Comparison of ENCODE assay signal across 9 cellular contexts in the genomic region with DNA sequence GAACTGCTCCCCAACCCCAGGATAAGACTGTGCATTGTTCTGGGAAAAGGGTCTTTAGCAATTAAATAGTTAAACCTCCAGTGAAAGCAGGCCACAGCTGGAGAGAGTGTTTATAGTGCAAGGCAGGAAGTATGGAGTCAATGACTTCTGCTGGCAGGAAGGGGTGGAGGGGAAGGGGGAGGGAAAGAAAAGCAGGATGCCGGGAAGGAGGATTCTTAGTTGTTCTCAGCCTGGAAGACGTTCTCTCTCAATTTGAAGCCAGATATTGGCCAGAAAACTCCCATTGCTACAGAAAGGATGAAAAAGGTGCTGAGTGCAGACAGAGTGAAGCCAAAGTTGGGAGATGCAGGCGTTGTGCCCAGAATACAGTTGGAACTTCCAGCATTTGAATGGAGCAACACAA. TPM values are rescaled to one million over a fixed set of nuclear protein-coding genes. Genes with fewer than 3 reads are reported as not detected.
DNase-seq lines count a peak whose midpoint lies in the region; ATAC-seq and TF ChIP-seq lines count a peak whose summit lies in the region.
"Had no signal": no experiment of that assay in that cellular context is flagged by ENCODE, and none has a peak within 500 bp of the region (broad histone marks: within the 10 kb centered on the region; RNA-seq: fewer than 3 reads in every experiment).

No MANE protein-coding gene starts in this region.

- H3K9me3 ChIP-seq in breast epithelium (no peaks in the 10 kb centered on the region), body of pancreas (no peaks in the 10 kb centered on the region), suprapubic skin (no peaks in the 10 kb centered on the region)

- H3K4me1 ChIP-seq in breast epithelium, result no peaks in the 10 kb centered on the region
- no peaks in the 10 kb centered on the region for H3K4me1 ChIP-seq in body of pancreas
- H3K4me1 ChIP-seq in suprapubic skin, result peaks cover 15% of the 10 kb centered on the region

- H3K27ac Mint-ChIP-seq in MCF 10A (ENCODE audit: low read depth, unreplicated experiment), result no peak overlapping the region
- H3K27ac Mint-ChIP-seq: CD4-positive, CD25-positive, alpha-beta regulatory T cell had no signal

- TF ChIP-seq POLR2A in breast epithelium (IDR thresholded peaks at IDR 0.05) (no peak), body of pancreas (IDR thresholded peaks at IDR 0.05) (no peak), suprapubic skin (IDR thresholded peaks at IDR 0.05) (no peak)

- no peak for TF ChIP-seq CTCF in MCF 10A (IDR thresholded peaks at IDR 0.05; ENCODE audit: unreplicated experiment)
- no peak for TF ChIP-seq CTCF in breast epithelium (IDR thresholded peaks at IDR 0.05)
- no peak for TF ChIP-seq CTCF in body of pancreas (IDR thresholded peaks at IDR 0.05)
- no peak for TF ChIP-seq CTCF in kidney epithelial cell (IDR thresholded peaks at IDR 0.05; ENCODE audit: insufficient read depth, low read length, poor library complexity, severe bottlenecking)
- no peak for TF ChIP-seq CTCF in suprapubic skin (IDR thresholded peaks at IDR 0.05)
- TF ChIP-seq CTCF in GM10248 (IDR thresholded peaks at IDR 0.05; ENCODE audit: control extremely low read depth, extremely low read depth, low read depth, missing control alignments), result no peak

- H3K4me3 ChIP-seq in breast epithelium (peak overlapping the region in 1 of 3 donors; percentile 1), body of pancreas (no peak overlapping the region), kidney epithelial cell (ENCODE audit: low read depth, low read length) (no peak overlapping the region), suprapubic skin (no peak overlapping the region)

- H3K36me3 ChIP-seq in breast epithelium (no peaks in the 10 kb centered on the region), body of pancreas (replicated peaks in 1 of 2; ENCODE audit: insufficient read depth in 1 of 2, low read depth in 2 of 2) (no peaks in the 10 kb centered on the region), kidney epithelial cell (ENCODE audit: control insufficient read depth, insufficient read depth, low read length) (no peaks in the 10 kb centered on the region), suprapubic skin (no peaks in the 10 kb centered on the region)

- H3K36me3 Mint-ChIP-seq in MCF 10A (ENCODE audit: insufficient read depth, unreplicated experiment), result no peaks in the 10 kb centered on the region
- H3K36me3 Mint-ChIP-seq: CD4-positive, CD25-positive, alpha-beta regulatory T cell had no signal

- no TSS peak for BruUV-seq in MCF 10A (replicated peaks; lab: Mats Ljungman, UMichigan)

- H3K27ac ChIP-seq in breast epithelium (no peak overlapping the region), body of pancreas (no peak overlapping the region), suprapubic skin (peak overlapping the region; percentile 18)

- H3K27me3 ChIP-seq in breast epithelium, result no peaks in the 10 kb centered on the region
- no peaks in the 10 kb centered on the region for H3K27me3 ChIP-seq in body of pancreas
- H3K27me3 ChIP-seq in kidney epithelial cell (ENCODE audit: control insufficient read depth, insufficient read depth, low read length), result no peaks in the 10 kb centered on the region
- no peaks in the 10 kb centered on the region for H3K27me3 ChIP-seq in suprapubic skin

- peak; percentile 66 for ATAC-seq in body of pancreas
- no peak for ATAC-seq in HG02884 (IDR thresholded peaks at IDR 0.05; ENCODE audit: unreplicated experiment)

- POLR2A ChIA-PET in MCF 10A (lab: Yijun Ruan, JAX) (interaction anchor here (0.7 kb wide), 1 partner anchor 66 kb away, joined by 3 read pairs; no protein-coding TSS in a partner anchor), GM10248 (lab: Yijun Ruan, JAX) (interaction anchor here (0.6 kb wide), 1 partner anchor 29 kb away, joined by 7 read pairs; no protein-coding TSS in a partner anchor)

- H3K4me1 Mint-ChIP-seq in MCF 10A (ENCODE audit: insufficient read depth, unreplicated experiment), result no peaks in the 10 kb centered on the region
- H3K4me1 Mint-ChIP-seq: CD4-positive, CD25-positive, alpha-beta regulatory T cell had no signal

- DNase-seq in MCF 10A (ENCODE audit: unreplicated experiment) (peak; percentile 40), breast epithelium (ENCODE audit: low spot score in 2 of 2) (no peak), body of pancreas (peak; percentile 14 to 29 (median 22)), kidney epithelial cell (ENCODE audit: low read depth) (peak; percentile 12), suprapubic skin (ENCODE audit: low spot score in 2 of 2) (no peak), GM10248 (ENCODE audit: extremely low spot score) (no peak)
- no peak for DNase-seq in central memory CD4-positive, alpha-beta T cell
- DNase-seq: CD4-positive, CD25-positive, alpha-beta regulatory T cell had no signal

- no peaks in the 10 kb centered on the region for H3K9me3 Mint-ChIP-seq in MCF 10A (ENCODE audit: unreplicated experiment)
- H3K9me3 Mint-ChIP-seq: CD4-positive, CD25-positive, alpha-beta regulatory T cell had no signal

- no peaks in the 10 kb centered on the region for H3K27me3 Mint-ChIP-seq in MCF 10A (ENCODE audit: insufficient read depth, unreplicated experiment)

- H3K4me3 Mint-ChIP-seq in MCF 10A (ENCODE audit: unreplicated experiment), result no peak overlapping the region
- H3K4me3 Mint-ChIP-seq: CD4-positive, CD25-positive, alpha-beta regulatory T cell had no signal

- intact Hi-C loops in MCF 10A (cut with micrococcal nuclease) (no loop called here), breast epithelium (cut with DNase I; ENCODE audit: low total_unique reads) (no loop called here), body of pancreas (cut with DNase I) (no loop called here)

- 22 to 24% methylated on average over 3 of the region's 3 CpGs for WGBS in body of pancreas, 2 donors
- 3% methylated on average over 3 of the region's 3 CpGs for WGBS in suprapubic skin

- CTCF ChIA-PET in MCF 10A (lab: Yijun Ruan, JAX) (no interaction called here), GM10248 (lab: Yijun Ruan, JAX) (no interaction called here)

- TF ChIP-seq EP300 in suprapubic skin (IDR thresholded peaks at IDR 0.05), result no peak

RNA-seq across cellular contexts. Expression of a gene that starts 35.7 kb away (rescaled TPM):
- total RNA-seq in MCF 10A (2022), result 46.2 and 57.1 TPM in 2 replicates
- total RNA-seq in breast epithelium, result 10 to 100 TPM; 37.1 to 58.1 (median 46.2) TPM
- total RNA-seq in body of pancreas, result 10 to 100 TPM; 23.1 to 25.2 TPM
- total RNA-seq in kidney epithelial cell, result 84.6 and 94.1 TPM in 2 replicates
- total RNA-seq in suprapubic skin, result 10 to 100 TPM; 46.3 to 74.8 (median 69.5) TPM

Comparison
In these comparisons a context has a peak if more than half of its experiments do, and no peak if none do; other contexts are left out.
1. DNase-seq: peak in MCF 10A (single experiment), body of pancreas (4 of 4) and kidney epithelial cell (single experiment); none in breast epithelium (0 of 2), suprapubic skin (0 of 2), central memory CD4-positive, alpha-beta T cell (single experiment) and GM10248 (single experiment).